ENCODE assay signal across 20 cellular contexts in genomic region chr10:9222917-9223316, GRCh38.
A peak's percentile ranks its signal among the peaks of the same experiment; 100 is the strongest.
DNase-seq lines count a peak whose midpoint lies in the region; TF ChIP-seq lines count a peak whose summit lies in the region.
"Had no signal": no experiment of that assay in that cellular context is flagged by ENCODE, and none has a peak within 500 bp of the region (broad histone marks: within the 10 kb centered on the region; RNA-seq: fewer than 3 reads in every experiment).

No MANE protein-coding gene starts in this region.

- intact Hi-C loops in mammary epithelial cell (cut with micrococcal nuclease) = no loop called here

- H3K4me2 ChIP-seq in mammary epithelial cell (ENCODE audit: insufficient read depth, low read depth, low read length) = no peak overlapping the region

- H3K4me3 ChIP-seq in mammary epithelial cell (replicated peaks in 1 of 3; ENCODE audit: insufficient read depth in 1 of 3, low read depth in 2 of 3, low read length in 3 of 3) = no peak overlapping the region
- H3K4me3 ChIP-seq: colonic mucosa, gastroesophageal sphincter, Peyer's patch, thoracic aorta had no signal

- CTCF ChIA-PET in mammary epithelial cell (lab: Charles Lee; ENCODE audit: low non-redundant PET) = no interaction called here

- H4K20me1 ChIP-seq in mammary epithelial cell (ENCODE audit: insufficient read depth, low read length) = no peaks in the 10 kb centered on the region

- DNase-seq in AG20443 (ENCODE audit: low spot score) (peak; percentile 52), LHCN-M2 (ENCODE audit: low read depth) (peak; percentile 81), mammary epithelial cell (peak; percentile 17), left kidney (ENCODE audit: low read depth, low spot score) (peak; percentile 12), NCI-H446 (lab: John Stamatoyannopoulos, UW) (no peak), NCI-H128 (lab: John Stamatoyannopoulos, UW; ENCODE audit: unreplicated experiment) (no peak), NCI-H526 (lab: John Stamatoyannopoulos, UW) (no peak), NCI-H526 treated with DMSO at 0.1 percent for 48 hours (lab: John Stamatoyannopoulos, UW) (no peak)
- DNase-seq: activated B cell treated with CpG ODN at 0.5 μM for 24 hours; activated CD4-positive, alpha-beta memory T cell treated with anti-CD3 and anti-CD28 coated beads, Interleukin-2, amount 10 ng/mL, durations not matched to agents 7 days and 5 days; activated naive CD4-positive, alpha-beta T cell treated with anti-CD3 and anti-CD28 coated beads, Interleukin-2, amount 50 U/mL, for 16 hours; activated T-cell treated with anti-CD3 and anti-CD28 coated beads, Interleukin-2, amount 50 U/mL, for 4 hours; CD8-positive, alpha-beta T cell; colonic mucosa; DND-41; midbrain; NCI-H1694; Peyer's patch had no signal

- no TSS peak for BruUV-seq in mammary epithelial cell (replicated peaks; lab: Mats Ljungman, UMichigan)

- no peak for TF ChIP-seq CTCF in mammary epithelial cell (conservative IDR thresholded peaks at IDR 0.05 in 1 of 2, IDR thresholded peaks at IDR 0.05 in 1 of 2; ENCODE audit: extremely low read depth in 1 of 2, insufficient read depth in 1 of 2, low read depth in 1 of 2, low read length in 2 of 2)

- dilution Hi-C loops in mammary epithelial cell (cut with HindIII; ENCODE audit: low sequenced_read_pairs) = no loop called here

- no peak overlapping the region for H3K9ac ChIP-seq in mammary epithelial cell (ENCODE audit: insufficient read depth, low read length)

- no peaks in the 10 kb centered on the region for H3K36me3 ChIP-seq in mammary epithelial cell (ENCODE audit: insufficient read depth, low read length)
- H3K36me3 ChIP-seq: colonic mucosa, gastroesophageal sphincter, Peyer's patch, thoracic aorta had no signal

- no peaks in the 10 kb centered on the region for H3K4me1 ChIP-seq in mammary epithelial cell (ENCODE audit: insufficient read depth, low read length)
- H3K4me1 ChIP-seq: colonic mucosa, gastroesophageal sphincter, Peyer's patch had no signal

- WGBS in mammary epithelial cell (ENCODE audit: low coverage, missing lambda C conversion rate) = 81% methylated on average over 3 of the region's 3 CpGs

- no peaks in the 10 kb centered on the region for H3K79me2 ChIP-seq in mammary epithelial cell (ENCODE audit: insufficient read depth, low read length)

- no peaks in the 10 kb centered on the region for H3K27me3 ChIP-seq in mammary epithelial cell (ENCODE audit: insufficient read depth, low read length)
- H3K27me3 ChIP-seq: colonic mucosa, gastroesophageal sphincter, Peyer's patch had no signal

- H3K27ac ChIP-seq in mammary epithelial cell (ENCODE audit: insufficient read depth, low read depth, low read length) = no peak overlapping the region
- H3K27ac ChIP-seq: colonic mucosa, gastroesophageal sphincter, Peyer's patch, thoracic aorta had no signal

- no peaks in the 10 kb centered on the region for H3K9me3 ChIP-seq in mammary epithelial cell (replicated peaks; ENCODE audit: insufficient read depth, low read length)
- H3K9me3 ChIP-seq: colonic mucosa, gastroesophageal sphincter, Peyer's patch, thoracic aorta had no signal

- in situ Hi-C loops in mammary epithelial cell (cut with MboI; ENCODE audit: low sequenced_read_pairs in 2 of 2) = loop anchor here (25.0 kb wide), 2 partner anchors 336 to 1361 kb away; no protein-coding TSS in a partner anchor

- H2AFZ ChIP-seq in mammary epithelial cell (ENCODE audit: low read depth, low read length) = no peak overlapping the region

Comparison
In these comparisons a context has a peak if more than half of its experiments do, and no peak if none do; other contexts are left out.
1. DNase-seq: peak in AG20443 (single experiment), LHCN-M2 (single experiment), mammary epithelial cell (single experiment) and left kidney (single experiment); none in NCI-H446 (0 of 2), NCI-H128 (single experiment), NCI-H526 (0 of 2) and NCI-H526 treated with DMSO at 0.1 percent for 48 hours (single experiment).